Comparison of ENCODE assay signal across 1 cellular context in genomic region chr9:68719847-68720246, GRCh38.
TF ChIP-seq lines count a peak whose summit lies in the region.

No MANE protein-coding gene starts in this region.

TF ChIP-seq in HepG2, 621 proteins besides CTCF, POLR2A, EP300 and RAD21 (continues in another document):
- TF ChIP-seq ZBTB20 (CRISPR knock-in tag; IDR thresholded peaks at IDR 0.05; ENCODE audit: borderline replicate concordance, low read depth) (0 out of 2 replicates have a peak, but pooled peaks have one; percentile 17), SOX5 (CRISPR knock-in tag; IDR thresholded peaks at IDR 0.05; ENCODE audit: borderline replicate concordance) (peak; percentile 67; the same call in 1 of the 2 replicates), ZNF121 (CRISPR knock-in tag; IDR thresholded peaks at IDR 0.05) (0 out of 2 replicates have a peak, but pooled peaks have one; percentile 27), BCL6 (CRISPR knock-in tag; IDR thresholded peaks at IDR 0.05) (peak; percentile 60), FOXA1 (IDR thresholded peaks at IDR 0.05) (no peak), FOXA1 (CRISPR knock-in tag; IDR thresholded peaks at IDR 0.05) (0 out of 2 replicates have a peak, but pooled peaks have one; percentile 23), FOXP1 (IDR thresholded peaks at IDR 0.05) (no peak), FOXP1 (CRISPR knock-in tag; IDR thresholded peaks at IDR 0.05) (peak; percentile 73; the same call in 1 of the 2 replicates), ZBTB7B (CRISPR knock-in tag; IDR thresholded peaks at IDR 0.05) (no peak), RCOR2 (CRISPR knock-in tag; IDR thresholded peaks at IDR 0.05) (peak; percentile 33; the same call in 1 of the 2 replicates), GATAD2A (CRISPR knock-in tag; IDR thresholded peaks at IDR 0.05) (peak; percentile 89), FOXO1 (CRISPR knock-in tag; IDR thresholded peaks at IDR 0.05) (peak; percentile 41; the same call in 1 of the 2 replicates), CREM (IDR thresholded peaks at IDR 0.05) (peak; percentile 53; the same call in 1 of the 2 replicates), CREM (CRISPR knock-in tag; IDR thresholded peaks at IDR 0.05) (no peak), ZNF205 (CRISPR knock-in tag; IDR thresholded peaks at IDR 0.05) (peak; percentile 18; the same call in 1 of the 2 replicates), NCOA2 (CRISPR knock-in tag; IDR thresholded peaks at IDR 0.05) (peak; percentile 53; the same call in 1 of the 2 replicates), SSRP1 (CRISPR knock-in tag; IDR thresholded peaks at IDR 0.05) (no peak), GPN1 (CRISPR knock-in tag; IDR thresholded peaks at IDR 0.05; ENCODE audit: borderline replicate concordance) (no peak), MXD3 (CRISPR knock-in tag; IDR thresholded peaks at IDR 0.05) (no peak), AHDC1 (CRISPR knock-in tag; IDR thresholded peaks at IDR 0.05; ENCODE audit: borderline replicate concordance) (0 out of 2 replicates have a peak, but pooled peaks have one; percentile 44), ZNF609 (CRISPR knock-in tag; IDR thresholded peaks at IDR 0.05; ENCODE audit: borderline replicate concordance) (peak; percentile 43; the same call in 1 of the 2 replicates), ZMYM3 (CRISPR knock-in tag; IDR thresholded peaks at IDR 0.05) (peak; percentile 50; the same call in 1 of the 2 replicates), HDAC2 (CRISPR knock-in tag; IDR thresholded peaks at IDR 0.05) (peak; percentile 75), SAP130 (CRISPR knock-in tag; IDR thresholded peaks at IDR 0.05; ENCODE audit: low read depth) (0 out of 2 replicates have a peak, but pooled peaks have one; percentile 28), HNF4A (CRISPR knock-in tag; IDR thresholded peaks at IDR 0.05) (peak; percentile 72), ISL2 (CRISPR knock-in tag; IDR thresholded peaks at IDR 0.05) (peak; percentile 37; the same call in 1 of the 2 replicates), HDAC1 (CRISPR knock-in tag; IDR thresholded peaks at IDR 0.05) (0 out of 2 replicates have a peak, but pooled peaks have one; percentile 29), NFIC (IDR thresholded peaks at IDR 0.05; ENCODE audit: low read length) (0 out of 2 replicates have a peak, but pooled peaks have one; percentile 22), CEBPG (CRISPR knock-in tag; IDR thresholded peaks at IDR 0.05) (peak; percentile 55), FOXP4 (CRISPR knock-in tag; IDR thresholded peaks at IDR 0.05) (peak; percentile 59; the same call in 1 of the 2 replicates), ARID5B (CRISPR knock-in tag; IDR thresholded peaks at IDR 0.05) (peak; percentile 89), PAXIP1 (CRISPR knock-in tag; conservative IDR thresholded peaks at IDR 0.05) (peak; percentile 65), SP5 (CRISPR knock-in tag; IDR thresholded peaks at IDR 0.05; ENCODE audit: borderline replicate concordance, low read depth) (no peak), SRSF4 (IDR thresholded peaks at IDR 0.05; ENCODE audit: low read depth, low read length, poor library complexity, severe bottlenecking) (no peak), ZNF274 (CRISPR knock-in tag; IDR thresholded peaks at IDR 0.05) (no peak)
